In genomic region chr5:80246995-80247729, GRCh38 we compare ENCODE assay signal across 8 cellular contexts. TPM values are rescaled to one million over a fixed set of nuclear protein-coding genes. Genes with fewer than 3 reads are reported as not detected.
DNase-seq lines count a peak whose midpoint lies in the region; ATAC-seq and TF ChIP-seq lines count a peak whose summit lies in the region.

No MANE protein-coding gene starts in this region.

- peak; percentile 91 for ATAC-seq in GM19023 (IDR thresholded peaks at IDR 0.05; ENCODE audit: unreplicated experiment)
- ATAC-seq in HG03196 (IDR thresholded peaks at IDR 0.05; ENCODE audit: unreplicated experiment): peak; percentile 52
- ATAC-seq in PC-3: peak; percentile 98
- ATAC-seq in activated naive CD4-positive, alpha-beta T cell treated with anti-CD3 and anti-CD28 coated beads, Interleukin-2, amount 50 U/mL, for 72 hours: peak; percentile 74 to 85
- peak; percentile 76 to 96 (median 94) for ATAC-seq in heart left ventricle
- peak; percentile 88 to 94 for ATAC-seq in gastrocnemius medialis

- no peaks in the 10 kb centered on the region for H4K20me1 ChIP-seq in PC-3 (ENCODE audit: low read length)

- peaks cover 36% of the 10 kb centered on the region for H3K79me2 ChIP-seq in PC-3 (ENCODE audit: low read length)

- H3K4me2 ChIP-seq in PC-3 (ENCODE audit: low read length): peak overlapping the region; percentile 61

- H3K9me3 ChIP-seq in PC-3 (ENCODE audit: low read length) (no peaks in the 10 kb centered on the region), heart left ventricle (peaks cover 0 to 11% (median 0%) of the 10 kb centered on the region in 12 donors), gastrocnemius medialis (no peaks in the 10 kb centered on the region)

- in situ Hi-C loops in ACHN (cut with HindIII; ENCODE audit: low pct_ligation_motif_present, low pct_unique_long_range_greater_than_20kb, low sequenced_read_pairs): no loop called here
- in situ Hi-C loops in gastrocnemius medialis (cut with MboI; ENCODE audit: low sequenced_read_pairs in 4 of 4): no loop called here

- H3K27ac Mint-ChIP-seq in activated naive CD4-positive, alpha-beta T cell treated with anti-CD3 and anti-CD28 coated beads, Interleukin-2, amount 50 U/mL, for 72 hours: peak overlapping the region; percentile 63 to 84

- H3K9ac ChIP-seq in PC-3 (ENCODE audit: low read length): no peak overlapping the region

- CTCF ChIA-PET in PC-3 (lab: Charles Lee): no interaction called here

- H3K4me3 ChIP-seq in PC-3 (ENCODE audit: low read length) (peak overlapping the region; percentile 7; the same call in 1 of the 2 replicates), heart left ventricle (peak overlapping the region in 5 of 12 donors; percentile 1 to 34 (median 14)), gastrocnemius medialis (peak overlapping the region in 1 of 4 donors; percentile 24)

- POLR2A ChIA-PET in PC-3 (lab: Charles Lee; ENCODE audit: unreplicated experiment): interaction anchor here (0.5 to 1.0 kb wide), 4 partner anchors 8 to 160 kb away, joined by 3 to 8 read pairs (median 4); no protein-coding TSS in a partner anchor

- TF ChIP-seq POLR2A in heart left ventricle (IDR thresholded peaks at IDR 0.05) (no peak), gastrocnemius medialis (IDR thresholded peaks at IDR 0.05) (no peak)

- intact Hi-C loops in PC-3 (cut with micrococcal nuclease): no loop called here
- intact Hi-C loops in heart left ventricle (cut with DNase I): loop anchor here in 1 of 10 donors (10.0 kb wide), 1 partner anchor 52 kb away; no protein-coding TSS in a partner anchor
- intact Hi-C loops in gastrocnemius medialis (cut with DNase I; ENCODE audit: low total_unique reads): no loop called here

- no peaks in the 10 kb centered on the region for H3K27me3 ChIP-seq in PC-3 (ENCODE audit: low read length)
- no peaks in the 10 kb centered on the region for H3K27me3 ChIP-seq in heart left ventricle
- no peaks in the 10 kb centered on the region for H3K27me3 ChIP-seq in gastrocnemius medialis

- H3K36me3 ChIP-seq in PC-3 (ENCODE audit: low read depth, low read length) (no peaks in the 10 kb centered on the region; the same call in none of the 2 replicates), heart left ventricle (peaks cover 0 to 6% (median 0%) of the 10 kb centered on the region in 9 donors), gastrocnemius medialis (no peaks in the 10 kb centered on the region)

- peaks cover 22% of the 10 kb centered on the region for H3K4me1 ChIP-seq in PC-3 (ENCODE audit: insufficient read depth, low read length)
- peaks cover 3 to 47% (median 32%) of the 10 kb centered on the region in 12 donors for H3K4me1 ChIP-seq in heart left ventricle
- H3K4me1 ChIP-seq in gastrocnemius medialis: peaks cover 8 to 22% of the 10 kb centered on the region in 2 donors

- H2AFZ ChIP-seq in PC-3 (ENCODE audit: low read length): no peak overlapping the region

- DNase-seq in ACHN (peak; percentile 87), PC-3 (peak; percentile 76), heart left ventricle (peak in 4 of 5 donors; percentile 42 to 74 (median 49)), gastrocnemius medialis (peak; percentile 34 to 35), NCI-H2196 treated with DMSO at 0.1 percent for 48 hours (lab: John Stamatoyannopoulos, UW; ENCODE audit: unreplicated experiment) (no peak)
- no peak for DNase-seq in activated naive CD4-positive, alpha-beta T cell treated with anti-CD3 and anti-CD28 coated beads, Interleukin-2, amount 50 U/mL, for 72 hours (ENCODE audit: low spot score in 2 of 2)

- WGBS in heart left ventricle, 4 donors: 25 to 37% (median 29%) methylated on average over 6 of the region's 6 CpGs

- BruUV-seq in PC-3 (replicated peaks; lab: Mats Ljungman, UMichigan): no TSS peak

- TF ChIP-seq CTCF in PC-3 (conservative IDR thresholded peaks at IDR 0.05; ENCODE audit: low read depth, low read length) (no peak), heart left ventricle (IDR thresholded peaks at IDR 0.05) (no peak), gastrocnemius medialis (IDR thresholded peaks at IDR 0.05 in 4 of 5, conservative IDR thresholded peaks at IDR 0.05 in 1 of 5) (no peak)

- H3K27ac ChIP-seq in PC-3 (ENCODE audit: low read length) (peak overlapping the region; percentile 67), heart left ventricle (peak overlapping the region in 11 of 12 donors; percentile 17 to 76 (median 67)), gastrocnemius medialis (peak overlapping the region; percentile 15 to 73 (median 44))

- no peaks in the 10 kb centered on the region for H3K9me2 ChIP-seq in PC-3 (replicated peaks; ENCODE audit: low read length)

- peaks cover 15 to 24% of the 10 kb centered on the region in 2 donors for H3K36me3 Mint-ChIP-seq in activated naive CD4-positive, alpha-beta T cell treated with anti-CD3 and anti-CD28 coated beads, Interleukin-2, amount 50 U/mL, for 72 hours

- H3F3A ChIP-seq in PC-3 (ENCODE audit: low read length, unreplicated experiment): no peaks in the 10 kb centered on the region

- peaks cover 8 to 15% of the 10 kb centered on the region in 2 donors for H3K9me3 Mint-ChIP-seq in activated naive CD4-positive, alpha-beta T cell treated with anti-CD3 and anti-CD28 coated beads, Interleukin-2, amount 50 U/mL, for 72 hours

RNA-seq across cellular contexts. Expression of gene SERINC5, which starts 8.7 kb away (rescaled TPM):
- 5.7 and 6.9 TPM in 2 replicates for total RNA-seq in PC-3 (2014; rRNA removed)
- total RNA-seq in activated naive CD4-positive, alpha-beta T cell treated with anti-CD3 and anti-CD28 coated beads, Interleukin-2, amount 50 U/mL, for 72 hours: 10 to 100 TPM; 34.4 to 50.4 TPM
- total RNA-seq in heart left ventricle: 10 to 100 TPM; 10.9 to 25.9 (median 14.6) TPM
- polyA plus RNA-seq in heart left ventricle: 1 to 10 TPM; 3.2 to 6.0 TPM
- 1 to 10 TPM; 1.4 to 5.3 (median 3.0) TPM for total RNA-seq in gastrocnemius medialis

Comparison
In these comparisons a context has a peak if more than half of its experiments do, and no peak if none do; other contexts are left out.
1. DNase-seq: peak in ACHN (single experiment), PC-3 (single experiment), heart left ventricle (4 of 5) and gastrocnemius medialis (2 of 2); none in activated naive CD4-positive, alpha-beta T cell treated with anti-CD3 and anti-CD28 coated beads, Interleukin-2, amount 50 U/mL, for 72 hours (0 of 2) and NCI-H2196 treated with DMSO at 0.1 percent for 48 hours (single experiment).
2. Peak in every context shown above with its lines, with median percentiles within 50 percentile points of each other: ATAC-seq and H3K27ac ChIP-seq.